In genomic region chr9:91882628-91883027, GRCh38 we compare ENCODE assay signal across 18 cellular contexts.
A peak's percentile ranks its signal among the peaks of the same experiment; 100 is the strongest.
DNase-seq lines count a peak whose midpoint lies in the region; ATAC-seq, FAIRE-seq and TF ChIP-seq lines count a peak whose summit lies in the region.
"Had no signal": no experiment of that assay in that cellular context is flagged by ENCODE, and none has a peak within 500 bp of the region (broad histone marks: within the 10 kb centered on the region; RNA-seq: fewer than 3 reads in every experiment).

No MANE protein-coding gene starts in this region.

- intact Hi-C loops in GM12878 (cut with micrococcal nuclease; ENCODE audit: unreplicated experiment): no loop called here

- no peaks in the 10 kb centered on the region for H3K79me2 ChIP-seq in GM12878 (ENCODE audit: control insufficient read depth, insufficient read depth, low read length)

- H3K4me2 ChIP-seq in GM12878 (ENCODE audit: control insufficient read depth, insufficient read depth): no peak overlapping the region
- H3K4me2 ChIP-seq in mesenchymal stem cell (ENCODE audit: low read length, poor library complexity, severe bottlenecking): no peak overlapping the region

- no peak overlapping the region for H2BK15ac ChIP-seq in mesenchymal stem cell (ENCODE audit: low read depth, poor library complexity, severe bottlenecking)

- peaks cover 27% of the 10 kb centered on the region for H3K79me1 ChIP-seq in mesenchymal stem cell (replicated peaks; ENCODE audit: low read length, poor library complexity, severe bottlenecking)

- peak; percentile 20; the same call in 1 of the 2 replicates for TF ChIP-seq RAD21 in GM12878 (IDR thresholded peaks at IDR 0.05; ENCODE audit: insufficient read depth, low read depth, low read length)

- no peak overlapping the region for H4K8ac ChIP-seq in mesenchymal stem cell (ENCODE audit: low read length)

- no peak overlapping the region for H3K4ac ChIP-seq in mesenchymal stem cell (ENCODE audit: low read depth in 1 of 2, low read length in 2 of 2)

- CTCF ChIA-PET in GM12878 (lab: Yijun Ruan, JAX): no interaction called here

- SMC1A ChIA-PET in GM12878 (lab: Charles Lee; ENCODE audit: uncharacterized antibody, unreplicated experiment): no interaction called here

- WGBS in GM12878 (ENCODE audit: insufficient coverage, insufficient replicate concordance, low lambda C conversion rate, missing lambda C conversion rate): 0% methylated on average over 4 of the region's 4 CpGs
- 96% methylated on average over 3 of the region's 4 CpGs for WGBS in mesenchymal stem cell

- in situ Hi-C loops in GM12878 (cut with MboI): no loop called here

- no peak overlapping the region for H3K27ac ChIP-seq in GM12878 (ENCODE audit: control insufficient read depth, insufficient read depth)
- H3K27ac ChIP-seq in mesenchymal stem cell (ENCODE audit: low read length, poor library complexity, severe bottlenecking): no peak overlapping the region
- H3K27ac ChIP-seq: coronary artery, prostate gland had no signal

- H2BK120ac ChIP-seq in mesenchymal stem cell (ENCODE audit: low read depth, low read length): no peak overlapping the region

- no peak overlapping the region for H2BK12ac ChIP-seq in mesenchymal stem cell (ENCODE audit: low read length in 2 of 2)

- H3K27me3 ChIP-seq in GM12878 (replicated peaks in 1 of 2; ENCODE audit: control insufficient read depth in 2 of 2, insufficient read depth in 2 of 2, low read length in 1 of 2) (peaks cover 0 to 4% of the 10 kb centered on the region in 2 experiments; a peak in 2 of 4 replicates), mesenchymal stem cell (ENCODE audit: control insufficient read depth in 1 of 2, insufficient read depth in 1 of 2, low read length in 2 of 2) (no peaks in the 10 kb centered on the region)

- no peak for TF ChIP-seq EP300 in GM12878 (IDR thresholded peaks at IDR 0.05; ENCODE audit: borderline replicate concordance in 1 of 2, control insufficient read depth in 1 of 2, low read depth in 2 of 2, low read length in 2 of 2)

- H2AK5ac ChIP-seq in mesenchymal stem cell (ENCODE audit: low read length, severe bottlenecking): no peak overlapping the region

- H4K20me1 ChIP-seq in GM12878 (ENCODE audit: control insufficient read depth, insufficient read depth): no peaks in the 10 kb centered on the region

- H3K4me3 ChIP-seq in GM12878: no peak overlapping the region
- no peak overlapping the region for H3K4me3 ChIP-seq in mesenchymal stem cell (ENCODE audit: insufficient read depth in 1 of 2, low read depth in 1 of 2, low read length in 2 of 2)
- H3K4me3 ChIP-seq: coronary artery, prostate gland had no signal

- H4K91ac ChIP-seq in mesenchymal stem cell (ENCODE audit: low read length): no peak overlapping the region

- no peak overlapping the region for H2BK5ac ChIP-seq in mesenchymal stem cell (ENCODE audit: low read depth, low read length, poor library complexity, severe bottlenecking)

- H2AFZ ChIP-seq in GM12878 (ENCODE audit: control insufficient read depth, low read depth, low read length): no peak overlapping the region
- no peak overlapping the region for H2AFZ ChIP-seq in mesenchymal stem cell (ENCODE audit: low read depth, low read length)

- H3K36me3 ChIP-seq in GM12878 (ENCODE audit: control insufficient read depth in 2 of 2, insufficient read depth in 2 of 2, low read length in 1 of 2): no peaks in the 10 kb centered on the region
- H3K36me3 ChIP-seq in mesenchymal stem cell (ENCODE audit: control insufficient read depth in 1 of 2, insufficient read depth in 2 of 2, low read depth in 1 of 2, low read length in 2 of 2): peaks cover 0 to 7% of the 10 kb centered on the region in 2 experiments
- H3K36me3 ChIP-seq: prostate gland had no signal

- DNase-seq in D341Med (ENCODE audit: low spot score) (peak; percentile 43), GM10266 (ENCODE audit: extremely low spot score) (no peak), NCI-H2171 (lab: John Stamatoyannopoulos, UW) (peak; percentile 62), GM12878 (ENCODE audit: low read depth, low spot score) (no peak), retina (no peak), mesenchymal stem cell (no peak)
- DNase-seq in activated CD4-positive, CD25-positive, alpha-beta regulatory T cell (lab: John Stamatoyannopoulos, UW): no peak
- DNase-seq: activated effector memory CD4-positive, alpha-beta T cell treated with anti-CD3 and anti-CD28 coated beads, Interleukin-2, amount 50 U/mL, for 16 hours; aorta; NCI-H1048; NCI-H226; stimulated activated CD4-positive, alpha-beta T cell treated with anti-CD3 and anti-CD28 coated beads, Interleukin-12 subunit alpha, Interleukin-12 subunit beta, amount 100 ng/mL, for 4 hours; stimulated activated naive CD4-positive, alpha-beta T cell treated with Interleukin-2 at 50 U/mL for 16 hours; SW 1271 had no signal

- FAIRE-seq in GM12878 (lab: Jason Lieb, UNC): no peak

- POLR2A ChIA-PET in GM12878 (lab: Charles Lee): no interaction called here

- H3K18ac ChIP-seq in mesenchymal stem cell (ENCODE audit: low read depth in 1 of 2, low read length in 2 of 2): no peak overlapping the region

- no peaks in the 10 kb centered on the region for H3K4me1 ChIP-seq in GM12878 (ENCODE audit: control insufficient read depth, insufficient read depth, low read length)
- peaks cover 15% of the 10 kb centered on the region for H3K4me1 ChIP-seq in mesenchymal stem cell (ENCODE audit: control insufficient read depth, insufficient read depth, low read depth, low read length)
- H3K4me1 ChIP-seq: prostate gland had no signal

- TF ChIP-seq CTCF in GM10266 (IDR thresholded peaks at IDR 0.05; ENCODE audit: control insufficient read depth, insufficient read depth, low read depth, missing control alignments): peak; percentile 23
- peak in 1 of 3 experiments; percentile 7; a peak in 1 of 6 replicates for TF ChIP-seq CTCF in GM12878 (IDR thresholded peaks at IDR 0.05 in 2 of 3, conservative IDR thresholded peaks at IDR 0.05 in 1 of 3; ENCODE audit: control insufficient read depth in 2 of 3, extremely low read depth in 1 of 3, insufficient read depth in 1 of 3, low read depth in 3 of 3, low read length in 3 of 3)

- RAD21 ChIA-PET in GM12878 (lab: Charles Lee; ENCODE audit: unreplicated experiment): no interaction called here

- H3K9ac ChIP-seq in GM12878 (ENCODE audit: control insufficient read depth, insufficient read depth, low read length): no peak overlapping the region
- H3K9ac ChIP-seq in mesenchymal stem cell (ENCODE audit: low read length): no peak overlapping the region

- H3K9me3 ChIP-seq in GM12878 (replicated peaks; ENCODE audit: control insufficient read depth, insufficient read depth, low read length) (no peaks in the 10 kb centered on the region), mesenchymal stem cell (ENCODE audit: control insufficient read depth, low read length) (no peaks in the 10 kb centered on the region)
- H3K9me3 ChIP-seq: prostate gland had no signal

- no peak overlapping the region for H3K14ac ChIP-seq in mesenchymal stem cell (ENCODE audit: low read length in 2 of 2)

- H3K23ac ChIP-seq in mesenchymal stem cell (ENCODE audit: low read length in 2 of 2): no peak overlapping the region

- TF ChIP-seq POLR2A in GM12878 (IDR thresholded peaks at IDR 0.05; ENCODE audit: low read depth, low read length): no peak

- no peak for ATAC-seq in GM12878
- ATAC-seq: esophagus mucosa, Panc1 had no signal

- no TSS peak for BruUV-seq in GM12878 (replicated peaks; lab: Mats Ljungman, UMichigan)

TF ChIP-seq in GM12878, 131 proteins besides CTCF, POLR2A, EP300 and RAD21:
- TF ChIP-seq SMC3 (IDR thresholded peaks at IDR 0.05; ENCODE audit: borderline replicate concordance, low read length) (peak; percentile 23; the same call in 1 of the 2 replicates), SIN3A (IDR thresholded peaks at IDR 0.05; ENCODE audit: low read depth, low read length) (no peak)

Comparison
In these comparisons a context has a peak if more than half of its experiments do, and no peak if none do; other contexts are left out.
1. DNase-seq: peak in D341Med (single experiment) and NCI-H2171 (single experiment); none in GM10266 (single experiment), GM12878 (single experiment), retina (single experiment), activated CD4-positive, CD25-positive, alpha-beta regulatory T cell (0 of 4) and mesenchymal stem cell (single experiment).